ENCODE assay signal across 16 cellular contexts in the genomic region with DNA sequence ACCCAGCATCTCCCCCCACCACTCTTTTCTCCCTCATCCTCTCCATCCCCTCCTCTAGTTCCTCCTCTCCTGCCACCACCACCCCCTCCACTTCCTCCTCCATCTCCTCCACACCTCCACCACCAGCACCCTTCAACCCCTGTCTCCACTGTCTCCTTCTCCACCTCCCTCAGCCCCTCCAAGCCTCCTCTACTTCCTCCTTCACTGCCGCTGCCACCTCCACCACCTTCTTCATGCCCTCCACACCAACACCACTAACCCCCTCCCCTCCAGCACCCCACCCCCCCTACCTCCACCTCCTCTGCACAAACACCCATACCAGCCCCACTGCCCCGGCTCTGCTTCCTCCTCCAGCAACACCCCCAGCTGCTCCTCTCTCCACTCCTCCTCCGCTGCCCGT.
"Had no signal": no experiment of that assay in that cellular context is flagged by ENCODE, and none has a peak within 500 bp of the region (broad histone marks: within the 10 kb centered on the region; RNA-seq: fewer than 3 reads in every experiment).

No MANE protein-coding gene starts in this region.

- H3K4me3 ChIP-seq: ascending aorta, breast epithelium, coronary artery, skin epidermis, tibial artery had no signal

- ATAC-seq: activated CD8-positive, alpha-beta T cell treated with anti-CD3 and anti-CD28 coated beads, Interleukin-2, amount 10 ng/mL, durations not matched to agents 7 days and 5 days; activated T-cell treated with anti-CD3 and anti-CD28 coated beads, Interleukin-2, amount 50 U/mL, for 4 hours; left lobe of liver; right cardiac atrium; stimulated activated naive CD8-positive, alpha-beta T cell treated with anti-CD3 and anti-CD28 coated beads, Interleukin-15, Interleukin-2, amounts not matched to agents 100 U/mL and 50 U/mL, for 24 hours had no signal

- H3K4me3 Mint-ChIP-seq: activated B cell treated with CpG ODN at 0.5 μM for 24 hours; activated CD8-positive, alpha-beta T cell treated with anti-CD3 and anti-CD28 coated beads, Interleukin-2, amount 10 ng/mL, durations not matched to agents 7 days and 5 days; activated naive CD4-positive, alpha-beta T cell treated with anti-CD3 and anti-CD28 coated beads, Interleukin-2, amount 50 U/mL, for 24 hours; activated T-cell treated with anti-CD3 and anti-CD28 coated beads, Interleukin-2, amount 50 U/mL, for 4 hours; T-helper 1 cell treated with Interleukin-12 subunit alpha and Interleukin-12 subunit beta and Interleukin-4 antibody, amounts not matched to agents 30 μg/mL and 1 μg/mL, for 36 hours had no signal

- H3K9me3 Mint-ChIP-seq: activated B cell treated with CpG ODN at 0.5 μM for 24 hours; activated naive CD4-positive, alpha-beta T cell treated with anti-CD3 and anti-CD28 coated beads, Interleukin-2, amount 50 U/mL, for 24 hours; activated T-cell treated with anti-CD3 and anti-CD28 coated beads, Interleukin-2, amount 50 U/mL, for 4 hours had no signal

- DNase-seq: activated B cell treated with CpG ODN at 0.5 μM for 24 hours; activated CD4-positive, alpha-beta T cell treated with anti-CD3 and anti-CD28 coated beads for 48 hours; activated CD8-positive, alpha-beta T cell treated with anti-CD3 and anti-CD28 coated beads, Interleukin-2, amount 10 ng/mL, durations not matched to agents 7 days and 5 days; activated effector memory CD4-positive, alpha-beta T cell treated with Interleukin-2 at 50 U/mL for 16 hours; activated T-cell treated with anti-CD3 and anti-CD28 coated beads, Interleukin-2, amount 50 U/mL, for 4 hours; kidney; stimulated activated naive CD8-positive, alpha-beta T cell treated with anti-CD3 and anti-CD28 coated beads, Interleukin-15, Interleukin-2, amounts not matched to agents 100 U/mL and 50 U/mL, for 24 hours; tibial artery had no signal

- H3K27ac Mint-ChIP-seq: activated B cell treated with CpG ODN at 0.5 μM for 24 hours; activated CD8-positive, alpha-beta T cell treated with anti-CD3 and anti-CD28 coated beads, Interleukin-2, amount 10 ng/mL, durations not matched to agents 7 days and 5 days; activated naive CD4-positive, alpha-beta T cell treated with anti-CD3 and anti-CD28 coated beads, Interleukin-2, amount 50 U/mL, for 24 hours; T-helper 1 cell treated with Interleukin-12 subunit alpha and Interleukin-12 subunit beta and Interleukin-4 antibody, amounts not matched to agents 30 μg/mL and 1 μg/mL, for 36 hours had no signal
